23 cellular contexts compared by ENCODE assay signal in genomic region chr5:988316-988715, GRCh38. TPM values are rescaled to one million over a fixed set of nuclear protein-coding genes. Genes with fewer than 3 reads are reported as not detected.
"Had no signal": no experiment of that assay in that cellular context is flagged by ENCODE, and none has a peak within 500 bp of the region (broad histone marks: within the 10 kb centered on the region; RNA-seq: fewer than 3 reads in every experiment).

No MANE protein-coding gene starts in this region.

- H3K36me3 ChIP-seq: left lung, lower lobe of right lung, ovary, sigmoid colon, spleen, suprapubic skin, thoracic aorta, tibial artery, uterus had no signal

- ATAC-seq: left colon; left lung; lower lobe of right lung; naive thymus-derived CD8-positive, alpha-beta T cell; right cardiac atrium; stimulated activated effector memory CD8-positive, alpha-beta T cell treated with anti-CD3 and anti-CD28 coated beads, Interleukin-12 subunit alpha, Interleukin-12 subunit beta, amount 100 ng/mL, for 72 hours had no signal

- H3K4me1 ChIP-seq: uterus had no signal

- H3K4me3 ChIP-seq: left lung, lower lobe of right lung, ovary, sigmoid colon, spleen, suprapubic skin, thoracic aorta, tibial artery, uterus had no signal

- H3K27ac ChIP-seq: left lung, lower lobe of right lung, ovary, sigmoid colon, suprapubic skin, thoracic aorta, tibial artery, uterus had no signal

- H3K9me3 ChIP-seq: left lung, lower lobe of right lung, ovary, suprapubic skin, thoracic aorta, uterus had no signal

- DNase-seq: hippocampal formation; immature natural killer cell; kidney; left colon; left lung; lower lobe of right lung; mammary epithelial cell; mesenchymal stem cell; naive thymus-derived CD8-positive, alpha-beta T cell; ovary; retina; right cardiac atrium; sigmoid colon; small intestine; spleen; stimulated activated CD4-positive, alpha-beta T cell treated with anti-CD3 and anti-CD28 coated beads, Interleukin-4, amount 100 ng/mL, for 24 hours; stimulated activated naive CD4-positive, alpha-beta T cell; tibial artery; uterus had no signal

- FAIRE-seq: islet of Langerhans, kidney, small intestine had no signal

- H3K27me3 ChIP-seq: ovary, sigmoid colon, suprapubic skin, uterus had no signal

RNA-seq across cellular contexts. Expression of gene NKD2, which starts 20.3 kb away (rescaled TPM):
- total RNA-seq: naive thymus-derived CD8-positive, alpha-beta T cell had no signal
- polyA plus RNA-seq: immature natural killer cell had no signal
